20 cellular contexts compared by ENCODE assay signal in the genomic region with DNA sequence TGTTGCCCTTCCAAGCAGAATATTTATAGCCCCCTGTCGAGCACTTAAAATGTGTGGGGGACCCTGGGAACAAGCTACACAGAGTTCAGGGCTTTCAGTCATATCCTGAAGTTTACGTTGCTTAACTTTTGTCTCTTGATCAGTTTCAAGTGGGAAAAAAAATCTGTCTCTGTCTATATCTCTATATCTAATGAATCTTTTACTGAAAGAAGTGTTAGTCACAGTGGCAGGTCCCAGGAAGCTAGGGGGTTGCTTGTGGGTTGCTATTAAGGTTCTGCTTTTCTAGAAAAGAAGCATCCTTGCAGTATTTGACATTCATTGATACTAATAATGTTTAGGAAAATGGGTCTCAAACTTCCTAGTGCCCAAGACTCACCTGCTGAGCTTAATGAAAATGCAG.
DNase-seq lines count a peak whose midpoint lies in the region; ATAC-seq and TF ChIP-seq lines count a peak whose summit lies in the region.
"Had no signal": no experiment of that assay in that cellular context is flagged by ENCODE, and none has a peak within 500 bp of the region (broad histone marks: within the 10 kb centered on the region; RNA-seq: fewer than 3 reads in every experiment).

No MANE protein-coding gene starts in this region.

- no peaks in the 10 kb centered on the region for H3K36me3 ChIP-seq in IMR-90 (ENCODE audit: control insufficient read depth, insufficient read depth, low read length)
- H3K36me3 ChIP-seq in thoracic aorta: no peaks in the 10 kb centered on the region
- peaks cover 0 to 13% (median 0%) of the 10 kb centered on the region in 3 donors for H3K36me3 ChIP-seq in Peyer's patch
- H3K36me3 ChIP-seq: BE2C, heart left ventricle, MG63 had no signal

- peak overlapping the region; percentile 60; the same call in 1 of the 2 replicates for H4K5ac ChIP-seq in IMR-90 (ENCODE audit: low read depth, low read length)

- no peak overlapping the region for H2BK5ac ChIP-seq in IMR-90 (ENCODE audit: low read depth, low read length, poor library complexity, severe bottlenecking)

- no peak overlapping the region for H3K4me3 ChIP-seq in IMR-90 (ENCODE audit: insufficient read depth, low read depth, low read length)
- no peak overlapping the region for H3K4me3 ChIP-seq in thoracic aorta
- no peak overlapping the region for H3K4me3 ChIP-seq in Peyer's patch
- H3K4me3 ChIP-seq: coronary artery, heart left ventricle, MG63 had no signal

- TF ChIP-seq CTCF in IMR-90 (conservative IDR thresholded peaks at IDR 0.05; ENCODE audit: low read depth, low read length) (no peak), thoracic aorta (IDR thresholded peaks at IDR 0.05) (no peak), Peyer's patch (IDR thresholded peaks at IDR 0.05) (no peak)

- H3K27me3 Mint-ChIP-seq in activated naive CD4-positive, alpha-beta T cell treated with anti-CD3 and anti-CD28 coated beads for 36 hours (ENCODE audit: low read depth): no peaks in the 10 kb centered on the region
- no peaks in the 10 kb centered on the region for H3K27me3 Mint-ChIP-seq in activated naive CD4-positive, alpha-beta T cell treated with anti-CD3 and anti-CD28 coated beads, Interleukin-2, amount 50 U/mL, for 24 hours
- H3K27me3 Mint-ChIP-seq: activated CD8-positive, alpha-beta memory T cell treated with anti-CD3 and anti-CD28 coated beads, Interleukin-2, amount 10 ng/mL, durations not matched to agents 7 days and 5 days had no signal

- peak overlapping the region; percentile 23; the same call in 1 of the 2 replicates for H4K91ac ChIP-seq in IMR-90 (ENCODE audit: insufficient read depth, low read depth, low read length)

- H3K9me3 Mint-ChIP-seq in activated naive CD4-positive, alpha-beta T cell treated with anti-CD3 and anti-CD28 coated beads for 36 hours: no peaks in the 10 kb centered on the region
- H3K9me3 Mint-ChIP-seq in activated naive CD4-positive, alpha-beta T cell treated with anti-CD3 and anti-CD28 coated beads, Interleukin-2, amount 50 U/mL, for 24 hours: no peaks in the 10 kb centered on the region

- no peaks in the 10 kb centered on the region for H3K36me3 Mint-ChIP-seq in activated naive CD4-positive, alpha-beta T cell treated with anti-CD3 and anti-CD28 coated beads for 36 hours (ENCODE audit: low read depth)
- peaks cover 1% of the 10 kb centered on the region for H3K36me3 Mint-ChIP-seq in activated naive CD4-positive, alpha-beta T cell treated with anti-CD3 and anti-CD28 coated beads, Interleukin-2, amount 50 U/mL, for 24 hours

- H3K9me3 ChIP-seq in IMR-90 (ENCODE audit: control insufficient read depth, insufficient read depth, low read length) (no peaks in the 10 kb centered on the region), thoracic aorta (no peaks in the 10 kb centered on the region), Peyer's patch (no peaks in the 10 kb centered on the region)
- H3K9me3 ChIP-seq: BE2C, heart left ventricle, MG63 had no signal

- intact Hi-C loops in activated naive CD4-positive, alpha-beta T cell treated with anti-CD3 and anti-CD28 coated beads for 36 hours (cut with micrococcal nuclease): loop anchor here (2.0 to 5.0 kb wide), 4 partner anchors 232 to 1210 kb away; a partner anchor contains a TSS
- intact Hi-C loops in IMR-90 (cut with micrococcal nuclease): no loop called here

- no peak overlapping the region for H2AK9ac ChIP-seq in IMR-90 (replicated peaks; ENCODE audit: low read depth, low read length, poor library complexity)

- peak overlapping the region; percentile 78; the same call in 1 of the 3 replicates for H2BK15ac ChIP-seq in IMR-90 (ENCODE audit: low read depth, low read length)

- H3K4me3 Mint-ChIP-seq in activated naive CD4-positive, alpha-beta T cell treated with anti-CD3 and anti-CD28 coated beads for 36 hours: no peak overlapping the region
- peak overlapping the region; percentile 65 for H3K4me3 Mint-ChIP-seq in activated naive CD4-positive, alpha-beta T cell treated with anti-CD3 and anti-CD28 coated beads, Interleukin-2, amount 50 U/mL, for 24 hours
- H3K4me3 Mint-ChIP-seq: activated CD8-positive, alpha-beta memory T cell treated with anti-CD3 and anti-CD28 coated beads, Interleukin-2, amount 10 ng/mL, durations not matched to agents 7 days and 5 days had no signal

- TF ChIP-seq POLR2A in IMR-90 (IDR thresholded peaks at IDR 0.05; ENCODE audit: low read depth, low read length) (no peak), Peyer's patch (IDR thresholded peaks at IDR 0.05) (no peak)

- no peaks in the 10 kb centered on the region for H4K20me1 ChIP-seq in IMR-90 (ENCODE audit: insufficient read depth, low read length)

- no peak overlapping the region for H3K56ac ChIP-seq in IMR-90 (ENCODE audit: extremely low read depth, insufficient read depth, low read length)

- ATAC-seq in IMR-90 (ENCODE audit: low read depth) (no peak), thoracic aorta (ENCODE audit: insufficient number of reproducible peaks, low FRiP score, low read depth) (no peak)
- ATAC-seq: activated CD8-positive, alpha-beta memory T cell treated with anti-CD3 and anti-CD28 coated beads, Interleukin-2, amount 10 ng/mL, durations not matched to agents 7 days and 5 days; heart left ventricle had no signal

- no peak overlapping the region for H2BK20ac ChIP-seq in IMR-90 (ENCODE audit: low read depth, low read length)

- no peak overlapping the region for H3K9ac ChIP-seq in IMR-90 (ENCODE audit: low read depth, low read length)

- H3K4me1 ChIP-seq in IMR-90 (ENCODE audit: control insufficient read depth, insufficient read depth, low read length): peaks cover 19% of the 10 kb centered on the region
- H3K4me1 ChIP-seq in thoracic aorta (ENCODE audit: control insufficient read depth in 1 of 2, low read depth in 2 of 2): peaks cover 16 to 52% of the 10 kb centered on the region in 2 donors
- H3K4me1 ChIP-seq in Peyer's patch: peaks cover 0 to 10% (median 0%) of the 10 kb centered on the region in 4 donors
- H3K4me1 ChIP-seq: BE2C had no signal

- no peak for TF ChIP-seq RAD21 in IMR-90 (IDR thresholded peaks at IDR 0.05; ENCODE audit: low read length)

- H3K27ac ChIP-seq in IMR-90 (ENCODE audit: insufficient read depth, low read length) (no peak overlapping the region), thoracic aorta (peak overlapping the region; percentile 22 to 36), Peyer's patch (no peak overlapping the region)
- H3K27ac ChIP-seq: coronary artery had no signal

- H4K8ac ChIP-seq in IMR-90 (ENCODE audit: low read depth in 2 of 2, low read length in 2 of 2): no peak overlapping the region

- WGBS in IMR-90 (ENCODE audit: extremely low coverage in 2 of 2, insufficient read length in 1 of 2), 2 experiments: no CpG with 5 or more reads among the region's 2 CpGs

- DNase-seq in activated naive CD4-positive, alpha-beta T cell treated with anti-CD3 and anti-CD28 coated beads for 36 hours: peak; percentile 38
- DNase-seq in activated naive CD4-positive, alpha-beta T cell (lab: John Stamatoyannopoulos, UW): no peak
- no peak for DNase-seq in IMR-90
- no peak for DNase-seq in thoracic aorta (ENCODE audit: low spot score)
- DNase-seq in Peyer's patch: no peak
- DNase-seq in hepatic stellate cell (ENCODE audit: low spot score): no peak
- DNase-seq in retina: no peak
- DNase-seq: activated CD8-positive, alpha-beta memory T cell treated with anti-CD3 and anti-CD28 coated beads, Interleukin-2, amount 10 ng/mL, durations not matched to agents 7 days and 5 days; amygdala; BE2C; DMS53; heart left ventricle; kidney; MG63; NCI-H2029 treated with DMSO at 0.1 percent for 48 hours; NCI-H69; RPMI8226; T-helper 9 cell had no signal

- peaks cover 19% of the 10 kb centered on the region for H3K9me1 ChIP-seq in IMR-90 (ENCODE audit: insufficient read depth, low read length)

- dilution Hi-C loops in IMR-90 (cut with HindIII; ENCODE audit: low sequenced_read_pairs, unreplicated experiment): no loop called here

- H3K4ac ChIP-seq in IMR-90 (ENCODE audit: low read depth, low read length): no peak overlapping the region

- peaks cover 50% of the 10 kb centered on the region for H3K4me1 Mint-ChIP-seq in activated naive CD4-positive, alpha-beta T cell treated with anti-CD3 and anti-CD28 coated beads for 36 hours (ENCODE audit: low read depth)
- H3K4me1 Mint-ChIP-seq in activated naive CD4-positive, alpha-beta T cell treated with anti-CD3 and anti-CD28 coated beads, Interleukin-2, amount 50 U/mL, for 24 hours: peaks cover 44% of the 10 kb centered on the region

- no peak overlapping the region for H3K14ac ChIP-seq in IMR-90 (replicated peaks; ENCODE audit: low read depth, low read length)

- 0 out of 4 replicates have a peak, but pooled peaks cover 0 to 4% of the 10 kb centered on the region in 2 experiments for H3K79me1 ChIP-seq in IMR-90 (ENCODE audit: low read depth in 1 of 2, low read length in 2 of 2)

- no peak overlapping the region for H3K18ac ChIP-seq in IMR-90 (ENCODE audit: low read depth, low read length)

- in situ Hi-C loops in IMR-90 (cut with MboI; ENCODE audit: low sequenced_read_pairs): loop anchor here (10.0 kb wide), 1 partner anchor 308 kb away; no protein-coding TSS in a partner anchor

- H2AK5ac ChIP-seq in IMR-90 (ENCODE audit: low read depth, low read length): no peak overlapping the region

- POLR2A ChIA-PET in IMR-90 (lab: Charles Lee; ENCODE audit: unreplicated experiment): no interaction called here

- H3K27me3 ChIP-seq in IMR-90 (ENCODE audit: control insufficient read depth, insufficient read depth, low read length) (no peaks in the 10 kb centered on the region), thoracic aorta (replicated peaks; ENCODE audit: insufficient read depth) (no peaks in the 10 kb centered on the region), Peyer's patch (no peaks in the 10 kb centered on the region)
- H3K27me3 ChIP-seq: BE2C, heart left ventricle, MG63 had no signal

- peak overlapping the region; percentile 57; the same call in 1 of the 2 replicates for H2BK120ac ChIP-seq in IMR-90 (ENCODE audit: low read depth, low read length)

- H3K27ac Mint-ChIP-seq in activated naive CD4-positive, alpha-beta T cell treated with anti-CD3 and anti-CD28 coated beads for 36 hours: no peak overlapping the region
- peak overlapping the region; percentile 82 for H3K27ac Mint-ChIP-seq in activated naive CD4-positive, alpha-beta T cell treated with anti-CD3 and anti-CD28 coated beads, Interleukin-2, amount 50 U/mL, for 24 hours
- H3K27ac Mint-ChIP-seq: activated CD8-positive, alpha-beta memory T cell treated with anti-CD3 and anti-CD28 coated beads, Interleukin-2, amount 10 ng/mL, durations not matched to agents 7 days and 5 days had no signal

- no peak overlapping the region for H2AFZ ChIP-seq in IMR-90 (replicated peaks; ENCODE audit: low read length, poor library complexity)

- CTCF ChIA-PET in activated naive CD4-positive, alpha-beta T cell treated with anti-CD3 and anti-CD28 coated beads for 36 hours (lab: Charles Lee): interaction anchor here (0.9 to 1.5 kb wide), 2 partner anchors 26 to 128 kb away, joined by 4 to 6 read pairs; no protein-coding TSS in a partner anchor
- CTCF ChIA-PET in IMR-90 (lab: Yijun Ruan, JAX): no interaction called here

- no peak overlapping the region for H3K4me2 ChIP-seq in IMR-90 (ENCODE audit: low read depth, low read length)

- BruUV-seq in IMR-90 (replicated peaks; lab: Mats Ljungman, UMichigan): no TSS peak

- H3K23ac ChIP-seq in IMR-90 (ENCODE audit: low read depth, low read length): no peak overlapping the region

TF ChIP-seq in IMR-90, 13 proteins besides CTCF, POLR2A, EP300 and RAD21 (continues in another document):
- TF ChIP-seq CHD1 (IDR thresholded peaks at IDR 0.05; ENCODE audit: low read depth, low read length) (no peak), CEBPB (IDR thresholded peaks at IDR 0.05; ENCODE audit: low read depth, low read length) (no peak)

Comparison
In these comparisons a context has a peak if more than half of its experiments do, and no peak if none do; other contexts are left out.
1. H3K27ac ChIP-seq: peak in thoracic aorta (2 of 2); none in IMR-90 (single experiment) and Peyer's patch (0 of 4).